ENCODE assay signal across 8 cellular contexts in the genomic region with DNA sequence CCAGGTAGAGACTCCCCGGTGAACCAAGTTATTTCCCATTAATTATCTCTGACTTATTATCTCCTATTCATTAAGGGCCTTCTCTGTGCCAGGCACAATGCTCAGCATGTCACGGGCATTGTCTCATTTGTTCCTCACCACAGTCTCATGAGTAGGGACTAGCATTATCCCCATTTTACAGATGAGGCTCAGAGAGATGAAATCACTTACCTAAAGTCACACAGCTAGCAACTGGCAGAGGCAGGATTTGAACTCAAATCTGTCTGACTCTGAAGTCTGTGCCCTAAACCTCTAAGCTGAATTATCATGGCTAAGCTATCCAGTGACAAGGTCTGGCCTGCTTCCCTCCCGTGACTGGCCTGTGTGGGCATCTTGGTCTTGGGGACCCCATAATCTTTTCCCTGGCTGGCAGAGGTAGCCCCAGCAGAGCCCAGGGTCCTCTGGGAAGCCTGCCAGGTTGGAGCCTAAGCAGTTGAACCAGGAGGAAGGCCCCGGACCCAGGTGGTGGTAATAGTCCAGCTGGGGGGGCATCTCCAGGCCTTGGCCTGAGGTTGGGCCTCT. TPM values are rescaled to one million over a fixed set of nuclear protein-coding genes. Genes with fewer than 3 reads are reported as not detected.
DNase-seq lines count a peak whose midpoint lies in the region; ATAC-seq and TF ChIP-seq lines count a peak whose summit lies in the region.

No MANE protein-coding gene starts in this region.

- DNase-seq in GM23248 (no peak), WERI-Rb-1 (no peak), fibroblast of villous mesenchyme (ENCODE audit: low read depth) (no peak), amniotic stem cell (lab: John Stamatoyannopoulos, UW) (no peak), SKM-1 treated with dmso at 0.1 percent for 144 hours (lab: John Stamatoyannopoulos, UW; ENCODE audit: unreplicated experiment) (no peak), AML-193 (lab: John Stamatoyannopoulos, UW) (no peak)

- H3K9ac ChIP-seq in GM23248 (peak overlapping the region; percentile 80), skeletal muscle tissue (ENCODE audit: low read depth in 1 of 3, low read length in 3 of 3) (peak overlapping the region; percentile 68 to 85 (median 80))

- peak overlapping the region; percentile 75 for H3K4me2 ChIP-seq in GM23248 (ENCODE audit: unreplicated experiment)

- peaks cover 40% of the 10 kb centered on the region for H3F3A ChIP-seq in GM23248 (ENCODE audit: insufficient read depth)

- no peaks in the 10 kb centered on the region for H3K9me2 ChIP-seq in GM23248 (ENCODE audit: insufficient read depth)

- H3K27ac ChIP-seq in GM23248 (peak overlapping the region; percentile 95), WERI-Rb-1 (peak overlapping the region; percentile 25), skeletal muscle tissue (ENCODE audit: low read depth, low read length) (peak overlapping the region; percentile 83)

- no peak for ATAC-seq in HG03439 (IDR thresholded peaks at IDR 0.05; ENCODE audit: unreplicated experiment)

- in situ Hi-C loops in GM23248 (cut with MboI) = no loop called here

- no peaks in the 10 kb centered on the region for H3K27me3 ChIP-seq in GM23248 (replicated peaks; ENCODE audit: insufficient read depth)
- no peaks in the 10 kb centered on the region for H3K27me3 ChIP-seq in WERI-Rb-1 (ENCODE audit: insufficient read depth, low read depth, severe bottlenecking)
- H3K27me3 ChIP-seq in skeletal muscle tissue (ENCODE audit: control insufficient read depth in 3 of 3, insufficient read depth in 3 of 3, low read length in 3 of 3) = no peaks in the 10 kb centered on the region

- H3K36me3 ChIP-seq in GM23248 (ENCODE audit: low read depth) (0 out of 2 replicates have a peak, but pooled peaks cover 2% of the 10 kb centered on the region), WERI-Rb-1 (peaks cover 42% of the 10 kb centered on the region), skeletal muscle tissue (ENCODE audit: control insufficient read depth in 3 of 3, insufficient read depth in 3 of 3, low read length in 3 of 3) (peaks cover 4 to 5% (median 4%) of the 10 kb centered on the region in 3 donors)

- H4K20me1 ChIP-seq in GM23248 (ENCODE audit: insufficient read depth) = peaks cover 14% of the 10 kb centered on the region

- H3K79me2 ChIP-seq in GM23248 (ENCODE audit: insufficient read depth) = peaks cover 97% of the 10 kb centered on the region

- H3K4me3 ChIP-seq in GM23248 (peak overlapping the region; percentile 70), WERI-Rb-1 (ENCODE audit: low read depth, low read length) (peak overlapping the region; percentile 22; the same call in 1 of the 2 replicates), fibroblast of villous mesenchyme (ENCODE audit: low read depth, low read length) (peak overlapping the region; percentile 53), skeletal muscle tissue (ENCODE audit: low read length in 3 of 3) (peak overlapping the region; percentile 52 to 71 (median 62))

- 24 to 37% methylated on average over 4 of the region's 4 CpGs for WGBS in GM23248 (ENCODE audit: low coverage in 1 of 2, low lambda C conversion rate in 2 of 2, missing lambda C conversion rate in 2 of 2), 2 experiments

- H3K9me3 ChIP-seq in GM23248 (ENCODE audit: low read depth) (no peaks in the 10 kb centered on the region), WERI-Rb-1 (ENCODE audit: severe bottlenecking) (no peaks in the 10 kb centered on the region), skeletal muscle tissue (ENCODE audit: control insufficient read depth in 3 of 3, low read length in 3 of 3) (no peaks in the 10 kb centered on the region)

- H2AFZ ChIP-seq in GM23248 = no peak overlapping the region

- H3K4me1 ChIP-seq in GM23248 (ENCODE audit: insufficient read depth) = peaks cover 64% of the 10 kb centered on the region
- peaks cover 56 to 66% (median 59%) of the 10 kb centered on the region in 3 donors for H3K4me1 ChIP-seq in skeletal muscle tissue (ENCODE audit: control insufficient read depth in 3 of 3, insufficient read depth in 3 of 3, low read length in 3 of 3)

- TF ChIP-seq CTCF in WERI-Rb-1 (IDR thresholded peaks at IDR 0.05; ENCODE audit: low read depth, low read length) = no peak
- TF ChIP-seq CTCF in fibroblast of villous mesenchyme (IDR thresholded peaks at IDR 0.05; ENCODE audit: insufficient read depth, low read depth, low read length) = no peak

RNA-seq across cellular contexts. Expression of gene MAP7D1, which starts 4.5 kb away (rescaled TPM):
- total RNA-seq in GM23248 (2014; rRNA removed; shearing (Covaris generic)) = 160 and 224 TPM in 2 replicates
- polyA plus RNA-seq in GM23248 (2016; fragmentation: Nextera tagmentation; extraction: Ambion mirVana) = 34.8 and 35.8 TPM in 2 replicates
- 142 and 187 TPM in 2 replicates for total RNA-seq in fibroblast of villous mesenchyme
- total RNA-seq in skeletal muscle tissue = 71.0 TPM

RNA-seq across cellular contexts. Expression of gene TRAPPC3, which starts 11.2 kb away (rescaled TPM):
- total RNA-seq in GM23248 (2014; rRNA removed; shearing (Covaris generic)) = 101 and 112 TPM in 2 replicates
- polyA plus RNA-seq in GM23248 (2016; fragmentation: Nextera tagmentation; extraction: Ambion mirVana) = 134 and 135 TPM in 2 replicates
- total RNA-seq in fibroblast of villous mesenchyme (94.6 and 102 TPM in 2 replicates), skeletal muscle tissue (30.3 TPM)

RNA-seq across cellular contexts. Expression of gene COL8A2, which starts 35.4 kb away (rescaled TPM):
- total RNA-seq in GM23248 (2014; rRNA removed; shearing (Covaris generic)) = 30.5 and 33.1 TPM in 2 replicates
- 2.9 and 3.2 TPM in 2 replicates for polyA plus RNA-seq in GM23248 (2016; fragmentation: Nextera tagmentation; extraction: Ambion mirVana)
- total RNA-seq in fibroblast of villous mesenchyme = 4.7 and 6.8 TPM in 2 replicates
- 11.0 TPM for total RNA-seq in skeletal muscle tissue

Comparison
In these comparisons a context has a peak if more than half of its experiments do, and no peak if none do; other contexts are left out.
1. H3K27ac ChIP-seq: peak in every context shown above with its lines; median percentile 95 in GM23248; 83 in skeletal muscle tissue; 25 in WERI-Rb-1.